Comparison of ENCODE assay signal across 24 cellular contexts in the genomic region with DNA sequence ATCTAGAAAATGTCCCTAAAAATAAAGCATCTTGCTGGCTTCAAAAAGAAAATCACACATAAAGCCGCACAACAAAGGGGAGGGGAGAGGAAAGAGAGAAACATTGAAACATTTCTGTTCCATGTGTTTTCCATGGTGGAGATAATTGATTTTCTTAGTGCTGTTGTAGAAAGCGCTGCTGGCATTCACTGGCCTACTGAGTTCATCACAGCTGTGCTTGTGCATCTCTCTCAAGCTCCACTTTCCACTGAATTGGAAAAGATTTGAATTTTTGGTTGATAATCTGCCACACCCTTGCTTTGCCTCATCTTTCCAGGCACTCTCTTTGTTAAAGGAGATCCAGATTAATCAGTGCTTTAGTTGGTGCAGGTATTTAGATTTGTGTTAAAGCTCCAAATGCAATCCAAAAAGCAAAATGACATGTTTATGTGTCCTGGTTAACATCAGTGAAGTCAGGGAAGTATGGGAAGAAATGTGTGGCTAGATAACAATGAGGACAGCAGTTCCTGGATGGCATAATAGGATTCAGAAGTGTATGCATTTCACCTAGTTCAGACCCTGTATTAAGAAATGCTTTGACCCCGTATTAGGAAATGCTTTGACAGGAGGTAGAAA. TPM values are rescaled to one million over a fixed set of nuclear protein-coding genes. Genes with fewer than 3 reads are reported as not detected.
A peak's percentile ranks its signal among the peaks of the same experiment; 100 is the strongest.
DNase-seq lines count a peak whose midpoint lies in the region; ATAC-seq, FAIRE-seq and TF ChIP-seq lines count a peak whose summit lies in the region.
"Had no signal": no experiment of that assay in that cellular context is flagged by ENCODE, and none has a peak within 500 bp of the region (broad histone marks: within the 10 kb centered on the region; RNA-seq: fewer than 3 reads in every experiment).

No MANE protein-coding gene starts in this region.

- in situ Hi-C loops in gastrocnemius medialis (cut with MboI; ENCODE audit: low sequenced_read_pairs in 4 of 4): loop anchor here in 3 of 4 donors (10.0 kb wide), 2 partner anchors 187 to 447 kb away; no protein-coding TSS in a partner anchor

- no peaks in the 10 kb centered on the region for H3K79me1 ChIP-seq in mesenchymal stem cell (replicated peaks; ENCODE audit: low read length, poor library complexity, severe bottlenecking)

- no peaks in the 10 kb centered on the region for H3K36me3 Mint-ChIP-seq in brain
- H3K36me3 Mint-ChIP-seq: activated naive CD4-positive, alpha-beta T cell treated with anti-CD3 and anti-CD28 coated beads, Interleukin-2, amount 50 U/mL, for 24 hours; naive thymus-derived CD8-positive, alpha-beta T cell; stimulated activated effector memory CD8-positive, alpha-beta T cell treated with anti-CD3 and anti-CD28 coated beads, Interleukin-12 subunit alpha, Interleukin-12 subunit beta, amount 100 ng/mL, for 72 hours; WTC11 had no signal

- peak overlapping the region; percentile 49 to 66 for H3K18ac ChIP-seq in mesenchymal stem cell (ENCODE audit: low read depth in 1 of 2, low read length in 2 of 2)

- peak overlapping the region in 1 of 2 experiments; percentile 44 for H3K4me3 ChIP-seq in mesenchymal stem cell (ENCODE audit: insufficient read depth in 1 of 2, low read depth in 1 of 2, low read length in 2 of 2)
- no peak overlapping the region for H3K4me3 ChIP-seq in gastrocnemius medialis
- H3K4me3 ChIP-seq in ovary: no peak overlapping the region
- H3K4me3 ChIP-seq: K562, prostate gland had no signal

- H3K4ac ChIP-seq in mesenchymal stem cell (ENCODE audit: low read depth in 1 of 2, low read length in 2 of 2): peak overlapping the region in 1 of 2 experiments; percentile 79

- H3K9me3 ChIP-seq in mesenchymal stem cell (ENCODE audit: control insufficient read depth, low read length): no peaks in the 10 kb centered on the region
- H3K9me3 ChIP-seq in gastrocnemius medialis: no peaks in the 10 kb centered on the region
- no peaks in the 10 kb centered on the region for H3K9me3 ChIP-seq in ovary
- H3K9me3 ChIP-seq: prostate gland had no signal

- H2BK15ac ChIP-seq in mesenchymal stem cell (ENCODE audit: low read depth, poor library complexity, severe bottlenecking): no peak overlapping the region

- H3K4me1 Mint-ChIP-seq in brain: peaks cover 19% of the 10 kb centered on the region
- H3K4me1 Mint-ChIP-seq: activated CD4-positive, alpha-beta memory T cell treated with anti-CD3 and anti-CD28 coated beads, Interleukin-2, amount 10 ng/mL, durations not matched to agents 7 days and 5 days; activated naive CD4-positive, alpha-beta T cell treated with anti-CD3 and anti-CD28 coated beads, Interleukin-2, amount 50 U/mL, for 24 hours; naive thymus-derived CD8-positive, alpha-beta T cell; stimulated activated effector memory CD8-positive, alpha-beta T cell treated with anti-CD3 and anti-CD28 coated beads, Interleukin-12 subunit alpha, Interleukin-12 subunit beta, amount 100 ng/mL, for 72 hours had no signal

- H3K4me3 Mint-ChIP-seq in brain: peak overlapping the region in 2 of 5 experiments; percentile 5 to 77
- H3K4me3 Mint-ChIP-seq: activated CD4-positive, alpha-beta memory T cell treated with anti-CD3 and anti-CD28 coated beads, Interleukin-2, amount 10 ng/mL, durations not matched to agents 7 days and 5 days; activated naive CD4-positive, alpha-beta T cell treated with anti-CD3 and anti-CD28 coated beads, Interleukin-2, amount 50 U/mL, for 24 hours; naive thymus-derived CD8-positive, alpha-beta T cell; stimulated activated effector memory CD8-positive, alpha-beta T cell treated with anti-CD3 and anti-CD28 coated beads, Interleukin-12 subunit alpha, Interleukin-12 subunit beta, amount 100 ng/mL, for 72 hours; WTC11 had no signal

- H3K23ac ChIP-seq in mesenchymal stem cell (ENCODE audit: low read length in 2 of 2): no peak overlapping the region

- no peak for TF ChIP-seq EP300 in ovary (IDR thresholded peaks at IDR 0.05)

- H2BK120ac ChIP-seq in mesenchymal stem cell (ENCODE audit: low read depth, low read length): peak overlapping the region; percentile 6

- H3K36me3 ChIP-seq in mesenchymal stem cell (ENCODE audit: control insufficient read depth in 1 of 2, insufficient read depth in 2 of 2, low read depth in 1 of 2, low read length in 2 of 2) (peaks cover 0 to 5% of the 10 kb centered on the region in 2 experiments), gastrocnemius medialis (no peaks in the 10 kb centered on the region), ovary (no peaks in the 10 kb centered on the region)
- H3K36me3 ChIP-seq: prostate gland had no signal

- H2AFZ ChIP-seq in mesenchymal stem cell (ENCODE audit: low read depth, low read length): no peak overlapping the region

- no peak overlapping the region for H3K27ac ChIP-seq in mesenchymal stem cell (ENCODE audit: low read length, poor library complexity, severe bottlenecking)
- peak overlapping the region; percentile 4 to 58 (median 28) for H3K27ac ChIP-seq in gastrocnemius medialis
- no peak overlapping the region for H3K27ac ChIP-seq in substantia nigra (ENCODE audit: low read depth, low read length, poor library complexity, severe bottlenecking)
- peak overlapping the region in 1 of 2 donors; percentile 46 for H3K27ac ChIP-seq in ovary
- H3K27ac ChIP-seq: prostate gland had no signal

- H3K27ac Mint-ChIP-seq in brain: peak overlapping the region in 3 of 5 experiments; percentile 3 to 90 (median 65)
- H3K27ac Mint-ChIP-seq: activated CD4-positive, alpha-beta memory T cell treated with anti-CD3 and anti-CD28 coated beads, Interleukin-2, amount 10 ng/mL, durations not matched to agents 7 days and 5 days; activated naive CD4-positive, alpha-beta T cell treated with anti-CD3 and anti-CD28 coated beads, Interleukin-2, amount 50 U/mL, for 24 hours; naive thymus-derived CD8-positive, alpha-beta T cell; stimulated activated effector memory CD8-positive, alpha-beta T cell treated with anti-CD3 and anti-CD28 coated beads, Interleukin-12 subunit alpha, Interleukin-12 subunit beta, amount 100 ng/mL, for 72 hours; WTC11 had no signal

- peak in 1 of 2 donors; percentile 35 for ATAC-seq in gastrocnemius medialis
- ATAC-seq: K562; naive thymus-derived CD8-positive, alpha-beta T cell; stimulated activated effector memory CD8-positive, alpha-beta T cell treated with anti-CD3 and anti-CD28 coated beads, Interleukin-12 subunit alpha, Interleukin-12 subunit beta, amount 100 ng/mL, for 72 hours; WTC11 had no signal

- intact Hi-C loops in gastrocnemius medialis (cut with DNase I; ENCODE audit: low total_unique reads) (no loop called here), ovary (cut with DNase I) (loop anchor here in 2 of 4 donors (10.0 kb wide), 2 partner anchors 187 to 377 kb away; no protein-coding TSS in a partner anchor)

- H3K9ac ChIP-seq in mesenchymal stem cell (ENCODE audit: low read length): peak overlapping the region; percentile 99

- WGBS in mesenchymal stem cell: 63% methylated on average over 3 of the region's 3 CpGs
- 58 to 74% (median 69%) methylated on average over 3 of the region's 3 CpGs for WGBS in ovary, 3 donors

- DNase-seq in H54 (ENCODE audit: insufficient read length, low spot score) (no peak), mesenchymal stem cell (peak; percentile 52), gastrocnemius medialis (peak in 1 of 2 donors; percentile 28), NCI-H2107 treated with DMSO at 0.1 percent for 48 hours (lab: John Stamatoyannopoulos, UW; ENCODE audit: unreplicated experiment) (no peak), substantia nigra (lab: John Stamatoyannopoulos, UW) (no peak), ovary (no peak)
- DNase-seq in stimulated activated naive CD4-positive, alpha-beta T cell treated with Interleukin-2 at 50 U/mL for 16 hours (lab: John Stamatoyannopoulos, UW): no peak
- DNase-seq: activated CD4-positive, alpha-beta memory T cell treated with anti-CD3 and anti-CD28 coated beads, Interleukin-2, amount 10 ng/mL, durations not matched to agents 7 days and 5 days; activated T-cell treated with anti-CD3 and anti-CD28 coated beads, Interleukin-2, amount 50 U/mL, for 1 hour; cortex of kidney; DND-41; H7; naive thymus-derived CD8-positive, alpha-beta T cell; NCI-H2081 treated with DMSO at 0.1 percent for 48 hours; NCI-H524 treated with DMSO at 0.1 percent for 48 hours; SHP77 treated with DMSO at 0.1 percent for 48 hours had no signal

- peaks cover 4% of the 10 kb centered on the region for H3K27me3 Mint-ChIP-seq in brain
- H3K27me3 Mint-ChIP-seq: activated CD4-positive, alpha-beta memory T cell treated with anti-CD3 and anti-CD28 coated beads, Interleukin-2, amount 10 ng/mL, durations not matched to agents 7 days and 5 days had no signal

- TF ChIP-seq CTCF in brain (conservative IDR thresholded peaks at IDR 0.05): no peak
- no peak for TF ChIP-seq CTCF in gastrocnemius medialis (IDR thresholded peaks at IDR 0.05 in 4 of 5, conservative IDR thresholded peaks at IDR 0.05 in 1 of 5)
- no peak for TF ChIP-seq CTCF in ovary (IDR thresholded peaks at IDR 0.05)

- no peak overlapping the region for H4K8ac ChIP-seq in mesenchymal stem cell (ENCODE audit: low read length)

- H4K91ac ChIP-seq in mesenchymal stem cell (ENCODE audit: low read length): no peak overlapping the region

- no peak overlapping the region for H3K4me2 ChIP-seq in mesenchymal stem cell (ENCODE audit: low read length, poor library complexity, severe bottlenecking)

- H2AK5ac ChIP-seq in mesenchymal stem cell (ENCODE audit: low read length, severe bottlenecking): no peak overlapping the region

- H3K4me1 ChIP-seq in mesenchymal stem cell (ENCODE audit: control insufficient read depth, insufficient read depth, low read depth, low read length) (no peaks in the 10 kb centered on the region), gastrocnemius medialis (peaks cover 6 to 10% of the 10 kb centered on the region in 2 donors), ovary (ENCODE audit: insufficient read depth) (peaks cover 2% of the 10 kb centered on the region)
- H3K4me1 ChIP-seq: prostate gland had no signal

- no peak overlapping the region for H2BK5ac ChIP-seq in mesenchymal stem cell (ENCODE audit: low read depth, low read length, poor library complexity, severe bottlenecking)

- H2BK12ac ChIP-seq in mesenchymal stem cell (ENCODE audit: low read length in 2 of 2): peak overlapping the region in 1 of 2 experiments; percentile 14

- H3K27me3 ChIP-seq in mesenchymal stem cell (ENCODE audit: control insufficient read depth in 1 of 2, insufficient read depth in 1 of 2, low read length in 2 of 2) (no peaks in the 10 kb centered on the region), gastrocnemius medialis (no peaks in the 10 kb centered on the region), ovary (no peaks in the 10 kb centered on the region)

- peaks cover 0 to 3% (median 0%) of the 10 kb centered on the region in 5 experiments for H3K9me3 Mint-ChIP-seq in brain
- H3K9me3 Mint-ChIP-seq: activated CD4-positive, alpha-beta memory T cell treated with anti-CD3 and anti-CD28 coated beads, Interleukin-2, amount 10 ng/mL, durations not matched to agents 7 days and 5 days; activated naive CD4-positive, alpha-beta T cell treated with anti-CD3 and anti-CD28 coated beads, Interleukin-2, amount 50 U/mL, for 24 hours; naive thymus-derived CD8-positive, alpha-beta T cell; stimulated activated effector memory CD8-positive, alpha-beta T cell treated with anti-CD3 and anti-CD28 coated beads, Interleukin-12 subunit alpha, Interleukin-12 subunit beta, amount 100 ng/mL, for 72 hours; WTC11 had no signal

- no peak for TF ChIP-seq POLR2A in H54 (IDR thresholded peaks at IDR 0.05; ENCODE audit: low read depth, low read length)
- no peak for TF ChIP-seq POLR2A in gastrocnemius medialis (IDR thresholded peaks at IDR 0.05)
- TF ChIP-seq POLR2A in ovary (IDR thresholded peaks at IDR 0.05): no peak

- peak; percentile 64 for FAIRE-seq in H54 (lab: Jason Lieb, UNC)
- FAIRE-seq: endothelial cell of umbilical vein, K562 had no signal

- H3K14ac ChIP-seq in mesenchymal stem cell (ENCODE audit: low read length in 2 of 2): no peak overlapping the region

RNA-seq across cellular contexts. Expression of gene COL3A1, which starts 2.8 kb away (rescaled TPM):
- polyA plus RNA-seq in brain (ENCODE audit: insufficient read depth, low read depth, low replicate concordance) (13.5 TPM), ovary (100 to 1,000 TPM; 289 to 829 TPM)
- polyA plus RNA-seq in mesenchymal stem cell (2013, experiment 1 of 2): 3,787 TPM
- polyA plus RNA-seq in mesenchymal stem cell (2013, experiment 2 of 2): 4,096 TPM
- total RNA-seq in gastrocnemius medialis (10 to 100 TPM in 3 of 4 donors, 1 to 10 TPM in 1; 6.5 to 42.7 (median 15.0) TPM), ovary (100 to 1,000 TPM; 105 to 361 (median 264) TPM)
- total RNA-seq: activated CD4-positive, alpha-beta memory T cell treated with anti-CD3 and anti-CD28 coated beads, Interleukin-2, amount 10 ng/mL, durations not matched to agents 7 days and 5 days; H7; naive thymus-derived CD8-positive, alpha-beta T cell; T-helper 2 cell treated with Interferon-gamma antibody and Interleukin-4, amounts not matched to agents 100 ng/mL and 5 ng/mL, for 36 hours had no signal
- polyA plus RNA-seq: naive thymus-derived CD8-positive, alpha-beta T cell had no signal

Comparison
In these comparisons a context has a peak if more than half of its experiments do, and no peak if none do; other contexts are left out.
1. H3K27ac ChIP-seq: peak in gastrocnemius medialis (4 of 4); none in mesenchymal stem cell (single experiment) and substantia nigra (single experiment).